Comparison of ENCODE assay signal across 9 cellular contexts in the genomic region with DNA sequence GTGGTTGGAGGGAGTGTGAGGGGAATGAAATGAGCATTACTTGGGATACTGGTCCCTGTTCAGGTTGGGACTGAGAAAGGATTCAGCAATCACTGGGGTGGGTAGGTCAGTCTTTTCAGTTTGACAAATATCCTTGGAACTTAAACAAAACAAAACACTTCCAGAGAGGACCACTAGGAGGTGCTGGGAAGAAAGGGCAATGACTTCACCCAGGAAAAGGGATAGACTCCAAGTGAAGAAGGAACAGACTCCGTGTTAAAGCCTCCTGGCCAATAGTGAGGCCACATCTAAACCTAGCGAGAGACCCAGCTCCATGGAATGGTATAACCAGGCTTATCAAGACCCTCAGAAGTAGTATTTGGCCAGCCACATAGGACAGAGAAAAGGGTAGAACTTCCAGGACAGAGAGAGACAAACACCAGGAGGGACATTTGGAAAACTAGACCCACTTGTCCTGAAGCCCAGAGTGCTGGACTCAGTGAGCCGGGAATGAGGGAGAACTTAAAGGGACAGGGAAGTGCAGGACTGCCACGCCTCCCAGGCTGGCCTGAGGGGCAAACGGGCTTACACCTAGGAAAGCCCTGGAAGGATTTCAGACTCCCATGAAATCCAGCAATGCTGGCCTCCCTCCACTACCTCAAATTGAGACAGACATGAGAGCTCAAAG. TPM values are rescaled to one million over a fixed set of nuclear protein-coding genes. Genes with fewer than 3 reads are reported as not detected.
DNase-seq lines count a peak whose midpoint lies in the region; ATAC-seq and TF ChIP-seq lines count a peak whose summit lies in the region.
"Had no signal": no experiment of that assay in that cellular context is flagged by ENCODE, and none has a peak within 500 bp of the region (broad histone marks: within the 10 kb centered on the region; RNA-seq: fewer than 3 reads in every experiment).

No MANE protein-coding gene starts in this region.

- no peak overlapping the region for H3K9ac ChIP-seq in mammary epithelial cell (ENCODE audit: insufficient read depth, low read length)

- H4K20me1 ChIP-seq in mammary epithelial cell (ENCODE audit: insufficient read depth, low read length): no peaks in the 10 kb centered on the region

- H3K36me3 ChIP-seq in mammary epithelial cell (ENCODE audit: insufficient read depth, low read length) (no peaks in the 10 kb centered on the region), left lung (no peaks in the 10 kb centered on the region)

- 52% methylated on average over 5 of the region's 5 CpGs for WGBS in mammary epithelial cell (ENCODE audit: low coverage, missing lambda C conversion rate)

- intact Hi-C loops in activated naive CD4-positive, alpha-beta T cell treated with anti-CD3 and anti-CD28 coated beads for 36 hours (cut with micrococcal nuclease): loop anchor here (1.0 kb wide), 2 partner anchors 18 to 150 kb away; no protein-coding TSS in a partner anchor
- intact Hi-C loops in mammary epithelial cell (cut with micrococcal nuclease): loop anchor here (1.0 kb wide), 1 partner anchor 150 kb away; no protein-coding TSS in a partner anchor
- intact Hi-C loops in left lung (cut with DNase I): no loop called here

- H3K4me3 ChIP-seq in mammary epithelial cell (replicated peaks in 1 of 3; ENCODE audit: insufficient read depth in 1 of 3, low read depth in 2 of 3, low read length in 3 of 3) (no peak overlapping the region), left lung (no peak overlapping the region)

- H3K4me1 Mint-ChIP-seq in activated naive CD4-positive, alpha-beta T cell treated with anti-CD3 and anti-CD28 coated beads for 36 hours (ENCODE audit: low read depth): peaks cover 9% of the 10 kb centered on the region

- CTCF ChIA-PET in activated naive CD4-positive, alpha-beta T cell treated with anti-CD3 and anti-CD28 coated beads for 36 hours (lab: Charles Lee): interaction anchor here (1.0 to 4.2 kb wide), 6 partner anchors 12 to 255 kb away, joined by 3 to 25 read pairs (median 4); no protein-coding TSS in a partner anchor
- CTCF ChIA-PET in mammary epithelial cell (lab: Charles Lee; ENCODE audit: low non-redundant PET): no interaction called here

- H3K27me3 Mint-ChIP-seq in activated naive CD4-positive, alpha-beta T cell treated with anti-CD3 and anti-CD28 coated beads for 36 hours (ENCODE audit: low read depth): no peaks in the 10 kb centered on the region

- H3K4me3 Mint-ChIP-seq in activated naive CD4-positive, alpha-beta T cell treated with anti-CD3 and anti-CD28 coated beads for 36 hours: no peak overlapping the region
- H3K4me3 Mint-ChIP-seq: activated T-cell treated with anti-CD3 and anti-CD28 coated beads, Interleukin-2, amount 50 U/mL, for 72 hours had no signal

- peak; percentile 32 for DNase-seq in activated naive CD4-positive, alpha-beta T cell treated with anti-CD3 and anti-CD28 coated beads for 36 hours
- no peak for DNase-seq in activated naive CD4-positive, alpha-beta T cell (lab: John Stamatoyannopoulos, UW)
- DNase-seq in NCI-H187 treated with DMSO at 0.1 percent for 48 hours (lab: John Stamatoyannopoulos, UW) (peak; percentile 22), mammary epithelial cell (peak; percentile 43), left lung (no peak), NCI-H345 treated with DMSO at 0.1 percent for 48 hours (lab: John Stamatoyannopoulos, UW; ENCODE audit: unreplicated experiment) (no peak), NCI-H2171 treated with DMSO at 0.1 percent for 48 hours (lab: John Stamatoyannopoulos, UW) (no peak)

- no peaks in the 10 kb centered on the region for H3K9me3 ChIP-seq in mammary epithelial cell (replicated peaks; ENCODE audit: insufficient read depth, low read length)
- no peaks in the 10 kb centered on the region for H3K9me3 ChIP-seq in left lung

- no peaks in the 10 kb centered on the region for H3K79me2 ChIP-seq in mammary epithelial cell (ENCODE audit: insufficient read depth, low read length)

- BruUV-seq in mammary epithelial cell (replicated peaks; lab: Mats Ljungman, UMichigan): no TSS peak

- in situ Hi-C loops in mammary epithelial cell (cut with MboI; ENCODE audit: low sequenced_read_pairs in 2 of 2): no loop called here

- H2AFZ ChIP-seq in mammary epithelial cell (ENCODE audit: low read depth, low read length): peak overlapping the region; percentile 68

- H3K27me3 ChIP-seq in mammary epithelial cell (ENCODE audit: insufficient read depth, low read length) (no peaks in the 10 kb centered on the region), left lung (no peaks in the 10 kb centered on the region)

- H3K4me1 ChIP-seq in mammary epithelial cell (ENCODE audit: insufficient read depth, low read length): no peaks in the 10 kb centered on the region
- no peaks in the 10 kb centered on the region for H3K4me1 ChIP-seq in left lung

- H3K27ac ChIP-seq in mammary epithelial cell (ENCODE audit: insufficient read depth, low read depth, low read length) (no peak overlapping the region), left lung (no peak overlapping the region)

- ATAC-seq in left lung: peak; percentile 95
- no peak for ATAC-seq in GM21723 (IDR thresholded peaks at IDR 0.05; ENCODE audit: unreplicated experiment)
- ATAC-seq: activated T-cell treated with anti-CD3 and anti-CD28 coated beads, Interleukin-2, amount 50 U/mL, for 72 hours had no signal

- dilution Hi-C loops in mammary epithelial cell (cut with HindIII; ENCODE audit: low sequenced_read_pairs): no loop called here

- TF ChIP-seq CTCF in mammary epithelial cell (conservative IDR thresholded peaks at IDR 0.05 in 1 of 2, IDR thresholded peaks at IDR 0.05 in 1 of 2; ENCODE audit: extremely low read depth in 1 of 2, insufficient read depth in 1 of 2, low read depth in 1 of 2, low read length in 2 of 2) (peak; percentile 62 to 83), left lung (IDR thresholded peaks at IDR 0.05) (peak; percentile 35 to 45)

- no peaks in the 10 kb centered on the region for H3K36me3 Mint-ChIP-seq in activated naive CD4-positive, alpha-beta T cell treated with anti-CD3 and anti-CD28 coated beads for 36 hours (ENCODE audit: low read depth)

- no peaks in the 10 kb centered on the region for H3K9me3 Mint-ChIP-seq in activated naive CD4-positive, alpha-beta T cell treated with anti-CD3 and anti-CD28 coated beads for 36 hours
- H3K9me3 Mint-ChIP-seq: activated T-cell treated with anti-CD3 and anti-CD28 coated beads, Interleukin-2, amount 50 U/mL, for 72 hours had no signal

- no peak overlapping the region for H3K4me2 ChIP-seq in mammary epithelial cell (ENCODE audit: insufficient read depth, low read depth, low read length)

- no peak overlapping the region for H3K27ac Mint-ChIP-seq in activated naive CD4-positive, alpha-beta T cell treated with anti-CD3 and anti-CD28 coated beads for 36 hours
- H3K27ac Mint-ChIP-seq: activated T-cell treated with anti-CD3 and anti-CD28 coated beads, Interleukin-2, amount 50 U/mL, for 72 hours had no signal

RNA-seq across cellular contexts. Expression of a gene that starts 19.6 kb away (rescaled TPM):
- under 1 TPM; 0.19 to 0.30 TPM for total RNA-seq in activated naive CD4-positive, alpha-beta T cell treated with anti-CD3 and anti-CD28 coated beads for 36 hours
- total RNA-seq in mammary epithelial cell: under 1 TPM in 1 of 2 donors, not detected in 1; 0.17 TPM
- polyA plus RNA-seq in mammary epithelial cell: not detected
- not detected for polyA minus RNA-seq in mammary epithelial cell
- 1 to 10 TPM in 1 of 2 donors, under 1 TPM in 1; 0.70 to 1.3 TPM for total RNA-seq in left lung

RNA-seq across cellular contexts. Expression of a gene that starts 55.0 kb away (rescaled TPM):
- total RNA-seq in activated naive CD4-positive, alpha-beta T cell treated with anti-CD3 and anti-CD28 coated beads for 36 hours: 10 to 100 TPM; 31.9 to 38.0 TPM
- 10 to 100 TPM; 38.0 to 40.4 TPM for total RNA-seq in mammary epithelial cell
- 22.2 TPM for polyA plus RNA-seq in mammary epithelial cell
- 36.0 TPM for polyA minus RNA-seq in mammary epithelial cell
- total RNA-seq in left lung: 10 to 100 TPM; 23.9 to 34.8 TPM

Comparison
In these comparisons a context has a peak if more than half of its experiments do, and no peak if none do; other contexts are left out.
1. DNase-seq: peak in activated naive CD4-positive, alpha-beta T cell treated with anti-CD3 and anti-CD28 coated beads for 36 hours (single experiment), NCI-H187 treated with DMSO at 0.1 percent for 48 hours (single experiment) and mammary epithelial cell (single experiment); none in activated naive CD4-positive, alpha-beta T cell (0 of 4), left lung (0 of 2), NCI-H345 treated with DMSO at 0.1 percent for 48 hours (single experiment) and NCI-H2171 treated with DMSO at 0.1 percent for 48 hours (single experiment).
2. intact Hi-C loops: an anchor here in activated naive CD4-positive, alpha-beta T cell treated with anti-CD3 and anti-CD28 coated beads for 36 hours (1.0 kb wide) and mammary epithelial cell (1.0 kb wide); none called in left lung.